16 cellular contexts compared by ENCODE assay signal in the genomic region with DNA sequence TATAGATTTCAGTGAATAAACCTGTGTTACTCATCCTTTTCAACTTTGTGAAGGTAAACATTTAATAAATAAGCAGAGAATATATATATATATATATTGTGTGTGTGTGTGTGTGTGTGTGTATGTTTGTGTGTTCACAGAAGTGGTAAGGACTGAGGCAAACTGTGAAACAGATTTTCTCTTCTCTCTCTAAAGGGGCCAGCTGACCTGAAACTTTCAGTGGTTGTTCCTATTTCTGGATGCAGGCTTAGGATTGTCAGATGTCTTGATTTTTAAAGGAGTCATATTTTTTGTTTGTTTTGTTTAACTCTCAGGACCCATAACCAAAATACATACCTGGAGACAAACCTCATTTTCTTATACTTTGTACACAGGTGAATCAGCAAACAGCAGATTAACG.
DNase-seq lines count a peak whose midpoint lies in the region; ATAC-seq and TF ChIP-seq lines count a peak whose summit lies in the region.
"Had no signal": no experiment of that assay in that cellular context is flagged by ENCODE, and none has a peak within 500 bp of the region (broad histone marks: within the 10 kb centered on the region; RNA-seq: fewer than 3 reads in every experiment).

No MANE protein-coding gene starts in this region.

- H3K27ac ChIP-seq in MM.1S (ENCODE audit: low read length) (peak overlapping the region; percentile 2; the same call in 1 of the 2 replicates), hepatocyte (no peak overlapping the region), heart right ventricle (no peak overlapping the region)
- H3K27ac ChIP-seq: BLaER1 treated with 17β-estradiol and CSF1 and Interleukin-3, amounts not matched to agents 10 nM and 100 nM had no signal

- H3K4me2 ChIP-seq in MM.1S (ENCODE audit: low read depth, low read length) = peak overlapping the region; percentile 33
- H3K4me2 ChIP-seq in hepatocyte = no peak overlapping the region
- H3K4me2 ChIP-seq: BLaER1 treated with 17β-estradiol and CSF1 and Interleukin-3, amounts not matched to agents 10 nM and 100 nM had no signal

- ATAC-seq in GM21367 (IDR thresholded peaks at IDR 0.05; ENCODE audit: unreplicated experiment) (peak; percentile 63), HG02678 (IDR thresholded peaks at IDR 0.05; ENCODE audit: unreplicated experiment) (peak; percentile 66), heart right ventricle (no peak)
- ATAC-seq: SK-N-SH treated with all-trans-retinoic acid at 6 μM for 48 hours, T-cell had no signal

- no peaks in the 10 kb centered on the region for H3K4me1 Mint-ChIP-seq in Calu3 (ENCODE audit: low read depth, unreplicated experiment)
- H3K4me1 Mint-ChIP-seq: CD8-positive, alpha-beta memory T cell; T-cell had no signal

- DNase-seq in MM.1S = peak; percentile 82
- DNase-seq in hepatocyte (ENCODE audit: low spot score) = no peak
- no peak for DNase-seq in heart right ventricle
- no peak for DNase-seq in EL
- DNase-seq in Calu3 = no peak
- DNase-seq: CD8-positive, alpha-beta memory T cell; NCI-H1092 treated with DMSO at 0.1 percent for 48 hours; NCI-H2107; NCI-H524; NCI-H82; SHP77; T-cell had no signal

- 86% methylated on average over 1 of the region's 1 CpG for WGBS in hepatocyte (ENCODE audit: low lambda C conversion rate, missing lambda C conversion rate)
- 85 to 96% methylated on average over 1 of the region's 1 CpG for WGBS in heart right ventricle, 2 donors

- H3K79me2 ChIP-seq in MM.1S (ENCODE audit: low read length) = no peaks in the 10 kb centered on the region
- no peaks in the 10 kb centered on the region for H3K79me2 ChIP-seq in hepatocyte

- CTCF ChIA-PET in Calu3 (lab: Charles Lee) = no interaction called here

- H3K36me3 ChIP-seq in MM.1S (replicated peaks; ENCODE audit: insufficient read depth, low read length) = no peaks in the 10 kb centered on the region
- no peaks in the 10 kb centered on the region for H3K36me3 ChIP-seq in hepatocyte (replicated peaks; ENCODE audit: insufficient read depth, low read depth)
- H3K36me3 ChIP-seq in heart right ventricle = no peaks in the 10 kb centered on the region
- H3K36me3 ChIP-seq: BLaER1 treated with 17β-estradiol and CSF1 and Interleukin-3, amounts not matched to agents 10 nM and 100 nM had no signal

- no peak overlapping the region for H3K27ac Mint-ChIP-seq in Calu3 (ENCODE audit: unreplicated experiment)
- H3K27ac Mint-ChIP-seq: T-cell had no signal

- intact Hi-C loops in heart right ventricle (cut with DNase I) (no loop called here), Calu3 (cut with micrococcal nuclease; ENCODE audit: unreplicated experiment) (no loop called here)

- H3K4me3 ChIP-seq in MM.1S (ENCODE audit: low read length) (no peak overlapping the region), hepatocyte (no peak overlapping the region), heart right ventricle (no peak overlapping the region)
- H3K4me3 ChIP-seq: BLaER1 treated with 17β-estradiol and CSF1 and Interleukin-3, amounts not matched to agents 10 nM and 100 nM had no signal

- H3K9me3 Mint-ChIP-seq in Calu3 (ENCODE audit: low read depth, unreplicated experiment) = no peaks in the 10 kb centered on the region

- H3K27me3 ChIP-seq in MM.1S (replicated peaks; ENCODE audit: insufficient read depth, low read length) (no peaks in the 10 kb centered on the region), hepatocyte (no peaks in the 10 kb centered on the region), heart right ventricle (no peaks in the 10 kb centered on the region)
- H3K27me3 ChIP-seq: BLaER1 treated with 17β-estradiol and CSF1 and Interleukin-3, amounts not matched to agents 10 nM and 100 nM had no signal

- peaks cover 44% of the 10 kb centered on the region for H3K4me1 ChIP-seq in MM.1S (ENCODE audit: low read length)
- H3K4me1 ChIP-seq in hepatocyte (ENCODE audit: insufficient read depth) = no peaks in the 10 kb centered on the region
- no peaks in the 10 kb centered on the region for H3K4me1 ChIP-seq in heart right ventricle

- H3K9me3 ChIP-seq in MM.1S (replicated peaks; ENCODE audit: insufficient read depth, low read length) (no peaks in the 10 kb centered on the region), hepatocyte (ENCODE audit: low read depth) (no peaks in the 10 kb centered on the region), heart right ventricle (no peaks in the 10 kb centered on the region)
- H3K9me3 ChIP-seq: BLaER1 treated with 17β-estradiol and CSF1 and Interleukin-3, amounts not matched to agents 10 nM and 100 nM had no signal

- H3K4me3 Mint-ChIP-seq in Calu3 (ENCODE audit: low read depth, unreplicated experiment) = no peak overlapping the region
- H3K4me3 Mint-ChIP-seq: CD8-positive, alpha-beta memory T cell; T-cell had no signal

- no peaks in the 10 kb centered on the region for H3K36me3 Mint-ChIP-seq in Calu3 (ENCODE audit: insufficient read depth, unreplicated experiment)
- H3K36me3 Mint-ChIP-seq: CD8-positive, alpha-beta memory T cell; T-cell had no signal

- no peaks in the 10 kb centered on the region; the same call in 1 of the 2 replicates for H3F3A ChIP-seq in MM.1S (ENCODE audit: insufficient read depth, low read length)

- H3K9me2 ChIP-seq in MM.1S (replicated peaks; ENCODE audit: insufficient read depth, low read length) (no peaks in the 10 kb centered on the region; the same call in 1 of the 2 replicates), hepatocyte (replicated peaks; ENCODE audit: insufficient read depth) (no peaks in the 10 kb centered on the region)

- no peaks in the 10 kb centered on the region for H4K20me1 ChIP-seq in MM.1S (ENCODE audit: insufficient read depth, low read length)
- no peaks in the 10 kb centered on the region for H4K20me1 ChIP-seq in hepatocyte (ENCODE audit: insufficient read depth, poor library complexity, severe bottlenecking)
- H4K20me1 ChIP-seq: BLaER1 treated with 17β-estradiol and CSF1 and Interleukin-3, amounts not matched to agents 10 nM and 100 nM had no signal

- H3K27me3 Mint-ChIP-seq in Calu3 (ENCODE audit: unreplicated experiment) = no peaks in the 10 kb centered on the region
- H3K27me3 Mint-ChIP-seq: CD8-positive, alpha-beta memory T cell; T-cell had no signal

- H2AFZ ChIP-seq in MM.1S (ENCODE audit: low read length) (no peak overlapping the region), hepatocyte (no peak overlapping the region)

- H3K9ac ChIP-seq in MM.1S (ENCODE audit: low read length) = no peak overlapping the region
- H3K9ac ChIP-seq: BLaER1 treated with 17β-estradiol and CSF1 and Interleukin-3, amounts not matched to agents 10 nM and 100 nM had no signal

- no peak for TF ChIP-seq CTCF in MM.1S (IDR thresholded peaks at IDR 0.05; ENCODE audit: low read length)
- no peak for TF ChIP-seq CTCF in hepatocyte (IDR thresholded peaks at IDR 0.05; ENCODE audit: poor library complexity)
- TF ChIP-seq CTCF in heart right ventricle (IDR thresholded peaks at IDR 0.05) = no peak
- no peak for TF ChIP-seq CTCF in Calu3 (IDR thresholded peaks at IDR 0.05; ENCODE audit: unreplicated experiment)

- no TSS peak for BruUV-seq in Calu3 (replicated peaks; lab: Mats Ljungman, UMichigan)

Comparison
In these comparisons a context has a peak if more than half of its experiments do, and no peak if none do; other contexts are left out.
1. ATAC-seq: peak in GM21367 (single experiment) and HG02678 (single experiment); none in heart right ventricle (0 of 8).